Comparison of ENCODE assay signal across 25 cellular contexts in the genomic region with DNA sequence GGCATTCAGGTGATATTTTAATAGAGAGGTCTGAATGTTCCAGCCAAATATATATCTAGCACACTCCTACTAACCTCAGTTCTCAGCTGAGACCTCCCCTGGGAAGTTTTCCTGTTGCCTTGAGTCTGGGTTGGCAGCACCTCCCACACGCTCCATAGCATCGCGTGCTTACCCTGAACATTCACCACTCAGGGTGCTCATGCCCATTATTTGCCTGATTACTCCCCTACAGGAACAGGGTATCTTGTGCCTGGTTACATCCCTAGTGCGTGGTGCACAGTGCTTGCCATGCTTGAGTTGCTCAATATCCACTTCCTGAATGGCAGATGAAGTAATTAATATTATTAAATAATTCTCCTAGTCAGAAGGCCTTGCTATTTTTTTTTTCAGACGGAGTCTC.
"Had no signal": no experiment of that assay in that cellular context is flagged by ENCODE, and none has a peak within 500 bp of the region (broad histone marks: within the 10 kb centered on the region; RNA-seq: fewer than 3 reads in every experiment).

No MANE protein-coding gene starts in this region.

- DNase-seq: colonic mucosa; effector memory CD4-positive, alpha-beta T cell; erythroblast; esophagus squamous epithelium; kidney; left cardiac atrium; left lung; mammary epithelial cell; mesendoderm; midbrain; naive thymus-derived CD4-positive, alpha-beta T cell; occipital lobe; ovary; right lobe of liver; small intestine; stimulated activated CD4-positive, alpha-beta T cell treated with anti-CD3 and anti-CD28 coated beads, Interleukin-15, amount 100 ng/mL, for 24 hours; stimulated activated CD4-positive, alpha-beta T cell treated with anti-CD3 and anti-CD28 coated beads, Interleukin-2, amount 100 ng/mL, for 48 hours; stimulated activated naive B cell treated with anti-CD40 and anti-IgM and Interleukin-4, amounts not matched to agents 10 μg/mL and 1 μg/mL and 100 μg/mL, for 72 hours; stomach; thyroid gland had no signal

- H3K4me1 Mint-ChIP-seq: central memory CD8-positive, alpha-beta T cell; naive thymus-derived CD4-positive, alpha-beta T cell; nephron; neural progenitor cell; stimulated activated naive B cell treated with anti-CD40 and anti-IgM and Interleukin-4, amounts not matched to agents 10 μg/mL and 1 μg/mL and 100 μg/mL, for 72 hours had no signal

- H3K4me3 ChIP-seq: colonic mucosa, esophagus squamous epithelium, left lung, neural progenitor cell, ovary, right lobe of liver, stomach, thyroid gland had no signal

- H3K36me3 ChIP-seq: colonic mucosa, esophagus squamous epithelium, neural progenitor cell, ovary, right lobe of liver, thyroid gland had no signal

- H3K9me3 ChIP-seq: colonic mucosa, left lung, ovary, right lobe of liver, stomach, thyroid gland had no signal

- H3K27ac Mint-ChIP-seq: dendritic cell treated with granulocyte-macrophage colony-stimulating factor and Interleukin-4, amounts not matched to agents 40 ng/mL and 50 ng/mL, for 4 days; naive thymus-derived CD4-positive, alpha-beta T cell; nephron; neural progenitor cell; stimulated activated naive B cell treated with anti-CD40 and anti-IgM and Interleukin-4, amounts not matched to agents 10 μg/mL and 1 μg/mL and 100 μg/mL, for 72 hours; type B pancreatic cell had no signal

- H3K4me3 Mint-ChIP-seq: central memory CD8-positive, alpha-beta T cell; dendritic cell treated with granulocyte-macrophage colony-stimulating factor and Interleukin-4, amounts not matched to agents 40 ng/mL and 50 ng/mL, for 4 days; naive thymus-derived CD4-positive, alpha-beta T cell; nephron; neural progenitor cell; stimulated activated naive B cell treated with anti-CD40 and anti-IgM and Interleukin-4, amounts not matched to agents 10 μg/mL and 1 μg/mL and 100 μg/mL, for 72 hours; type B pancreatic cell had no signal

- ATAC-seq: left cardiac atrium; left lung; naive thymus-derived CD4-positive, alpha-beta T cell; right lobe of liver; stimulated activated naive B cell treated with anti-CD40 and anti-IgM and Interleukin-4, amounts not matched to agents 10 μg/mL and 1 μg/mL and 100 μg/mL, for 72 hours had no signal

- H3K27ac ChIP-seq: colonic mucosa, left lung, neural progenitor cell, ovary, right lobe of liver, stomach, thyroid gland had no signal

- H3K27me3 Mint-ChIP-seq: dendritic cell treated with granulocyte-macrophage colony-stimulating factor and Interleukin-4, amounts not matched to agents 40 ng/mL and 50 ng/mL, for 4 days; stimulated activated naive B cell treated with anti-CD40 and anti-IgM and Interleukin-4, amounts not matched to agents 10 μg/mL and 1 μg/mL and 100 μg/mL, for 72 hours; type B pancreatic cell had no signal

- H3K9me3 Mint-ChIP-seq: dendritic cell treated with granulocyte-macrophage colony-stimulating factor and Interleukin-4, amounts not matched to agents 40 ng/mL and 50 ng/mL, for 4 days had no signal

- H3K27me3 ChIP-seq: colonic mucosa, esophagus squamous epithelium, left lung, neural progenitor cell, ovary, right lobe of liver, stomach, thyroid gland had no signal

- H3K36me3 Mint-ChIP-seq: naive thymus-derived CD4-positive, alpha-beta T cell; stimulated activated naive B cell treated with anti-CD40 and anti-IgM and Interleukin-4, amounts not matched to agents 10 μg/mL and 1 μg/mL and 100 μg/mL, for 72 hours had no signal

- H3K4me1 ChIP-seq: colonic mucosa, left lung, neural progenitor cell, right lobe of liver, stomach, thyroid gland had no signal
